8 cellular contexts compared by ENCODE assay signal in genomic region chr2:204544961-204545860, GRCh38. TPM values are rescaled to one million over a fixed set of nuclear protein-coding genes. Genes with fewer than 3 reads are reported as not detected.
DNase-seq lines count a peak whose midpoint lies in the region; ATAC-seq, FAIRE-seq and TF ChIP-seq lines count a peak whose summit lies in the region.

TSS of gene PARD3B (plus strand) at chr2:204545475. CDS start at chr2:204546000, 525 bp downstream.

- DNase-seq in BE2C (peak; percentile 61), RPMI7951 (ENCODE audit: low read depth) (peak; percentile 67), K562 (ENCODE audit: extremely low read depth in 1 of 4, low spot score in 3 of 4) (peak; percentile 8 to 32 (median 16)), hepatocyte (ENCODE audit: low spot score) (peak; percentile 87), prostate gland (ENCODE audit: low spot score) (peak; percentile 45), NCI-H2196 treated with DMSO at 0.1 percent for 48 hours (lab: John Stamatoyannopoulos, UW; ENCODE audit: unreplicated experiment) (no peak)

- no peaks in the 10 kb centered on the region for H3K79me2 ChIP-seq in K562 (ENCODE audit: control insufficient read depth, insufficient read depth, low read length)
- H3K79me2 ChIP-seq in hepatocyte, result peaks cover 42% of the 10 kb centered on the region

- H4K20me1 ChIP-seq in K562 (replicated peaks; ENCODE audit: control insufficient read depth, insufficient read depth, low read length) (no peaks in the 10 kb centered on the region), hepatocyte (ENCODE audit: insufficient read depth, poor library complexity, severe bottlenecking) (no peaks in the 10 kb centered on the region)

- TF ChIP-seq EP300 in K562 (IDR thresholded peaks at IDR 0.05; ENCODE audit: low read length), result no peak

- H3K9me2 ChIP-seq in hepatocyte (replicated peaks; ENCODE audit: insufficient read depth), result no peaks in the 10 kb centered on the region

- CTCF ChIA-PET in K562 (lab: Yijun Ruan, JAX; ENCODE audit: low intra/inter-chr PET ratio), result no interaction called here

- ATAC-seq in GM19397 (IDR thresholded peaks at IDR 0.05; ENCODE audit: unreplicated experiment), result peak; percentile 68
- ATAC-seq in HG03521 (IDR thresholded peaks at IDR 0.05; ENCODE audit: unreplicated experiment), result peak; percentile 67
- ATAC-seq in K562, result peak; percentile 92

- in situ Hi-C loops in K562 (cut with MboI), result no loop called here

- no TSS peak for BruUV-seq in K562 (replicated peaks; lab: Mats Ljungman, UMichigan)

- H3K9me1 ChIP-seq in K562 (ENCODE audit: control insufficient read depth, insufficient read depth, low read length), result no peaks in the 10 kb centered on the region

- no peaks in the 10 kb centered on the region for H3K27me3 ChIP-seq in BE2C
- no peaks in the 10 kb centered on the region for H3K27me3 ChIP-seq in K562 (ENCODE audit: control insufficient read depth in 2 of 2, insufficient read depth in 2 of 2, low read length in 2 of 2)
- no peaks in the 10 kb centered on the region for H3K27me3 ChIP-seq in hepatocyte
- no peaks in the 10 kb centered on the region for H3K27me3 ChIP-seq in prostate gland (replicated peaks; ENCODE audit: insufficient read depth)

- POLR2A ChIA-PET in K562 (lab: Yijun Ruan, JAX), result interaction anchor here (0.5 to 0.9 kb wide), 4 partner anchors 9 to 212 kb away, joined by 3 read pairs; no protein-coding TSS in a partner anchor

- intact Hi-C loops in K562 (cut with micrococcal nuclease) (loop anchor here (10.0 kb wide), 1 partner anchor 190 kb away; no protein-coding TSS in a partner anchor), prostate gland (cut with DNase I) (loop anchor here (10.0 kb wide), 1 partner anchor 140 kb away; no protein-coding TSS in a partner anchor)

- H3K4me2 ChIP-seq in K562 (ENCODE audit: insufficient read depth, low read length) (peak within 1 kb of the TSS; percentile 60), hepatocyte (peak within 1 kb of the TSS; percentile 83)

- TF ChIP-seq RAD21 in K562 (CRISPR knock-in tag; conservative IDR thresholded peaks at IDR 0.05 in 1 of 2, IDR thresholded peaks at IDR 0.05 in 1 of 2), result no peak

- TF ChIP-seq CTCF in BE2C (IDR thresholded peaks at IDR 0.05; ENCODE audit: low read depth, low read length), result no peak
- no peak for TF ChIP-seq CTCF in K562 (IDR thresholded peaks at IDR 0.05 in 2 of 3, conservative IDR thresholded peaks at IDR 0.05 in 1 of 3; ENCODE audit: insufficient read depth in 2 of 3, low read depth in 1 of 3, low read length in 3 of 3)
- TF ChIP-seq CTCF in hepatocyte (IDR thresholded peaks at IDR 0.05; ENCODE audit: poor library complexity), result no peak
- no peak for TF ChIP-seq CTCF in prostate gland (IDR thresholded peaks at IDR 0.05)

- peak within 1 kb of the TSS; percentile 74 for H3K4me3 ChIP-seq in BE2C (ENCODE audit: low read depth, low read length)
- H3K4me3 ChIP-seq in K562, result peak within 1 kb of the TSS; percentile 47
- H3K4me3 ChIP-seq in hepatocyte, result peak within 1 kb of the TSS; percentile 85
- H3K4me3 ChIP-seq in prostate gland, result peak within 1 kb of the TSS; percentile 76

- H3K27ac ChIP-seq in K562 (ENCODE audit: extremely low read depth, low read depth, low read length) (peak within 1 kb of the TSS; percentile 55; the same call in 2 of the 3 replicates), hepatocyte (peak within 1 kb of the TSS; percentile 96), prostate gland (peak within 1 kb of the TSS; percentile 84 to 85)

- H2AFZ ChIP-seq in K562 (ENCODE audit: low read depth, low read length), result peak within 1 kb of the TSS; percentile 82
- peak within 1 kb of the TSS; percentile 90 for H2AFZ ChIP-seq in hepatocyte

- no peaks in the 10 kb centered on the region for H3K4me1 ChIP-seq in BE2C
- H3K4me1 ChIP-seq in K562 (replicated peaks in 1 of 2; ENCODE audit: control insufficient read depth in 2 of 2, insufficient read depth in 2 of 2, low read length in 2 of 2), result peaks cover 7 to 18% of the 10 kb centered on the region in 2 experiments; a peak in 4 of 5 replicates
- peaks cover 19% of the 10 kb centered on the region for H3K4me1 ChIP-seq in hepatocyte (ENCODE audit: insufficient read depth)
- no peaks in the 10 kb centered on the region for H3K4me1 ChIP-seq in prostate gland (replicated peaks)

- H3K9ac ChIP-seq in K562 (ENCODE audit: insufficient read depth in 1 of 2, low read depth in 2 of 2, low read length in 2 of 2), result peak within 1 kb of the TSS; percentile 44 to 90

- H3K36me3 ChIP-seq in BE2C (no peaks in the 10 kb centered on the region), K562 (ENCODE audit: control insufficient read depth, insufficient read depth, low read length) (no peaks in the 10 kb centered on the region), hepatocyte (replicated peaks; ENCODE audit: insufficient read depth, low read depth) (no peaks in the 10 kb centered on the region), prostate gland (no peaks in the 10 kb centered on the region)

- WGBS in K562 (ENCODE audit: insufficient coverage, low coverage, missing lambda C conversion rate), result 11% methylated on average over 13 of the region's 82 CpGs
- 2% methylated on average over 43 of the region's 82 CpGs for WGBS in hepatocyte (ENCODE audit: low lambda C conversion rate, missing lambda C conversion rate)
- WGBS in prostate gland, result under 1% methylated on average over 39 of the region's 82 CpGs

- no peak for TF ChIP-seq POLR2A in K562 (conservative IDR thresholded peaks at IDR 0.05)
- no peak for TF ChIP-seq POLR2A in prostate gland (IDR thresholded peaks at IDR 0.05)

- H3K9me3 ChIP-seq in BE2C (no peaks in the 10 kb centered on the region), K562 (replicated peaks; ENCODE audit: control insufficient read depth, insufficient read depth, low read depth, low read length) (no peaks in the 10 kb centered on the region), hepatocyte (ENCODE audit: low read depth) (no peaks in the 10 kb centered on the region), prostate gland (no peaks in the 10 kb centered on the region)

- FAIRE-seq in K562 (lab: Jason Lieb, UNC), result no peak

TF ChIP-seq in K562, 482 proteins besides CTCF, POLR2A, EP300 and RAD21 (continues in another document):
- TF ChIP-seq RBFOX2 (IDR thresholded peaks at IDR 0.05; ENCODE audit: low read depth, low read length), result peak; percentile 67
- TF ChIP-seq TAF1 (IDR thresholded peaks at IDR 0.05; ENCODE audit: control insufficient read depth, extremely low read depth, insufficient read depth, low read length, severe bottlenecking), result peak; percentile 2
- no peak for TF ChIP-seq XRCC4 (IDR thresholded peaks at IDR 0.05; ENCODE audit: extremely low read depth, insufficient read depth, insufficient read length)
- peak; percentile 59 for TF ChIP-seq POLR2G (IDR thresholded peaks at IDR 0.05; ENCODE audit: low read depth, low read length)
- TF ChIP-seq E2F6 (IDR thresholded peaks at IDR 0.05; ENCODE audit: borderline replicate concordance in 1 of 2, extremely low read depth in 1 of 2, insufficient read depth in 1 of 2, insufficient read length in 1 of 2, low read depth in 1 of 2, low read length in 1 of 2, poor library complexity in 1 of 2, severe bottlenecking in 1 of 2), result peak; percentile 32 to 76
- 0 out of 2 replicates have a peak, but pooled peaks have one; percentile 8 for TF ChIP-seq ZFX (CRISPR knock-in tag; IDR thresholded peaks at IDR 0.05)
- no peak for TF ChIP-seq LARP7 (IDR thresholded peaks at IDR 0.05)
- TF ChIP-seq SNIP1 (IDR thresholded peaks at IDR 0.05; ENCODE audit: low read depth), result peak; percentile 75
- TF ChIP-seq GTF2E2 (tag; IDR thresholded peaks at IDR 0.05), result peak; percentile 9; the same call in 1 of the 2 replicates
- peak; percentile 60 for TF ChIP-seq CXXC5 (CRISPR knock-in tag; IDR thresholded peaks at IDR 0.05)
- 0 out of 2 replicates have a peak, but pooled peaks have one; percentile 24 for TF ChIP-seq SMAD4 (CRISPR knock-in tag; conservative IDR thresholded peaks at IDR 0.05)
- no peak for TF ChIP-seq MTA2 (IDR thresholded peaks at IDR 0.05; ENCODE audit: low read depth)
- TF ChIP-seq L3MBTL2 (IDR thresholded peaks at IDR 0.05), result peak; percentile 94

RNA-seq across cellular contexts. Expression of gene PARD3B, which starts in this region (rescaled TPM):
- 1.5 TPM for polyA plus RNA-seq in BE2C (2012; ENCODE audit: insufficient read depth, insufficient read length, low read depth)
- total RNA-seq in RPMI7951 (2014; rRNA removed; shearing (Covaris generic)), result 0.96 and 1.4 TPM in 2 replicates
- total RNA-seq in K562 (2011; cell fraction: chromatin; rRNA removed; ENCODE audit: low replicate concordance), result 3.8 and 10.8 TPM in 2 replicates
- 1.3 and 3.2 TPM in 2 replicates for total RNA-seq in K562 (2011; cell fraction: nucleolus; rRNA removed)
- total RNA-seq in K562 (2011; cell fraction: nucleoplasm; rRNA removed), result 2.8 and 3.4 TPM in 2 replicates
- 1.2 and 1.6 TPM in 2 replicates for total RNA-seq in K562 (2014; rRNA removed)
- total RNA-seq in K562 (2014; rRNA removed; fragmentation: Illumina TruSeq; extraction: Trizol), result 2.0 and 2.5 TPM in 2 replicates
- total RNA-seq in K562 (2015; rRNA removed; fragmentation: Illumina TruSeq; extraction: Trizol), result 2.6 TPM in 2 replicates
- total RNA-seq in K562 (2021), result 2.7 and 3.0 TPM in 2 replicates
- 0.15 TPM in 1 of 2 replicates, not detected in the other for polyA plus RNA-seq in K562 (2011; rRNA removed)
- polyA plus RNA-seq in K562 (2011; cell fraction: cytosol; rRNA removed), result 0.01 and 0.04 TPM in 2 replicates
- polyA plus RNA-seq in K562 (2011; cell fraction: nucleus; rRNA removed), result 0.10 and 0.24 TPM in 2 replicates
- polyA plus RNA-seq in K562 (2012), result 1.0 and 4.2 TPM in 2 replicates
- polyA plus RNA-seq in K562 (2014; fragmentation: Illumina TruSeq; extraction: Trizol), result 0.83 and 1.1 TPM in 2 replicates
- polyA plus RNA-seq in K562 (2014; fragmentation: Nextera tagmentation; extraction: Ambion mirVana), result under 1 TPM; 0.34 to 0.56 TPM
- polyA plus RNA-seq in K562 (2014; rRNA removed), result 0.61 and 0.70 TPM in 2 replicates
- polyA minus RNA-seq in K562 (2011; rRNA and poly(A)+ RNA removed), result 0.03 and 1.1 TPM in 2 replicates
- polyA minus RNA-seq in K562 (2011; cell fraction: cytosol; rRNA and poly(A)+ RNA removed), result not detected in 2 replicates
- 0.81 TPM in 1 of 2 replicates, not detected in the other for polyA minus RNA-seq in K562 (2011; cell fraction: nucleus; rRNA and poly(A)+ RNA removed)
- 21.1 and 21.7 TPM in 2 replicates for total RNA-seq in hepatocyte
- polyA plus RNA-seq in hepatocyte, result 11.5 and 14.5 TPM in 2 replicates
- 10 to 100 TPM; 14.7 to 25.0 TPM for total RNA-seq in prostate gland
